In the genomic region with DNA sequence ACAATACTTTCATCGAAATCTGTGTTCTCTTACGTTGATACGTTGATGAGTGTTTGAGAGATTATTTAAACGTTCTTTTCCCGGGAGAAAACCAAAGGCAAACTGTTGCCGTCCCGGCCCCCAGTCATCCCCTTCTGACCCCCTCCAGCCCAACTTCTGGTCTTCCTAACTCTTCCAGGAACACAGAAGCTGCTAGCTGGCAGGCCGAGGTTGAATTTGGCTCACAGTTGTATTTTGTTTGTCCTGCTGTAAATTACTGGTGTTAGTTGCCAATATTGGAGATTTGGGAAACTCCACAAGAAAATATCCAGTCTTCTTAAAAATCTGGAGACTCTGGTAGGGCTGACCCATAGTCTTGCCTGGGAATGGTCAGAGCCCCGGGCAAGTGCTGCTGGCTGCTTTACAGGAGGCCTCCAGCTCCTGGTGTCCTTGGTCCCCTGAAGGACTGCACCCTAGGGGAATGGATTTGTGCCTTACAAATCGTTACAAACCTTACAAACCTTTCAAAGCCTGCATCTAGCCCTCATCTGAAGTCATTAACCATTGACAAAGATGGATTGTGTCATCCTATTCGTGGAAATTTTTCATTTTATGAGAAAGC, we compare ENCODE assay signal across 8 cellular contexts.
DNase-seq lines count a peak whose midpoint lies in the region; ATAC-seq, FAIRE-seq and TF ChIP-seq lines count a peak whose summit lies in the region.

No MANE protein-coding gene starts in this region.

- no peaks in the 10 kb centered on the region for H3K9me3 ChIP-seq in HCT116 (ENCODE audit: control insufficient read depth in 1 of 2, insufficient read depth in 1 of 2, low read depth in 1 of 2, low read length in 2 of 2)
- H3K9me3 ChIP-seq in HepG2 (ENCODE audit: low read length) = no peaks in the 10 kb centered on the region
- H3K9me3 ChIP-seq in stomach = no peaks in the 10 kb centered on the region

- no peak for DNase-seq in HCT116 (ENCODE audit: low read depth, low spot score)
- peak; percentile 34 for DNase-seq in astrocyte of the hippocampus (ENCODE audit: low read depth, low spot score)
- no peak for DNase-seq in HepG2 (ENCODE audit: low spot score)
- DNase-seq in stomach = no peak
- DNase-seq in activated gamma-delta T cell treated with Interleukin-2 at 50 U/mL for 16 hours = no peak

- no peak for FAIRE-seq in HepG2 (lab: Jason Lieb, UNC)

- CTCF ChIA-PET in HCT116 (lab: Charles Lee) = interaction anchor here (1.0 to 2.2 kb wide), 14 partner anchors 13 to 1198 kb away, joined by 3 to 125 read pairs (median 8); no protein-coding TSS in a partner anchor
- CTCF ChIA-PET in HepG2 (lab: Yijun Ruan, JAX; ENCODE audit: low intra/inter-chr PET ratio, low total read pairs) = interaction anchor here (1.5 to 3.1 kb wide), 4 partner anchors 122 to 1089 kb away, joined by 9 to 30 read pairs (median 20); no protein-coding TSS in a partner anchor

- no peak overlapping the region for H3K4me3 ChIP-seq in HCT116 (replicated peaks in 1 of 2; ENCODE audit: low read depth in 1 of 2, low read length in 2 of 2)
- no peak overlapping the region for H3K4me3 ChIP-seq in HepG2 (replicated peaks in 1 of 3; ENCODE audit: insufficient read depth in 1 of 3, low read depth in 2 of 3, low read length in 3 of 3)
- H3K4me3 ChIP-seq in stomach = no peak overlapping the region

- H3K27ac ChIP-seq in HCT116 (ENCODE audit: low read depth, low read length) (no peak overlapping the region), HepG2 (ENCODE audit: extremely low read length, insufficient read depth, low read length) (no peak overlapping the region), stomach (peak overlapping the region in 4 of 5 donors; percentile 24 to 64 (median 40))

- H4K20me1 ChIP-seq in HCT116 (ENCODE audit: insufficient read depth) (no peaks in the 10 kb centered on the region), HepG2 (ENCODE audit: insufficient read depth, low read length) (no peaks in the 10 kb centered on the region)

- intact Hi-C loops in HCT116 (cut with micrococcal nuclease) = no loop called here
- intact Hi-C loops in HepG2 (cut with micrococcal nuclease; ENCODE audit: unreplicated experiment) = no loop called here
- intact Hi-C loops in stomach (cut with DNase I; ENCODE audit: low total_unique reads) = no loop called here

- no peak overlapping the region for H3K9ac ChIP-seq in HCT116 (ENCODE audit: low read length)
- no peak overlapping the region for H3K9ac ChIP-seq in HepG2 (ENCODE audit: insufficient read depth, low read depth, low read length)

- RAD21 ChIA-PET in HCT116 (lab: Charles Lee; ENCODE audit: low non-redundant PET in 1 of 2, low total read pairs in 2 of 2, uncharacterized antibody in 2 of 2, unreplicated experiment in 2 of 2) = interaction anchor here (0.7 to 1.5 kb wide), 6 partner anchors 122 to 1089 kb away, joined by 3 to 25 read pairs (median 4); no protein-coding TSS in a partner anchor

- no peaks in the 10 kb centered on the region for H3K9me2 ChIP-seq in HCT116 (ENCODE audit: insufficient read depth)

- H3K27me3 ChIP-seq in HCT116 (ENCODE audit: insufficient read depth, low read length) (peaks cover 1% of the 10 kb centered on the region; the same call in 1 of the 2 replicates), HepG2 (ENCODE audit: control insufficient read depth in 1 of 2, insufficient read depth in 2 of 2, low read length in 2 of 2) (no peaks in the 10 kb centered on the region), stomach (peaks cover 0 to 5% (median 0%) of the 10 kb centered on the region in 3 donors)

- H3K4me2 ChIP-seq in HCT116 (ENCODE audit: low read length) (no peak overlapping the region), HepG2 (ENCODE audit: low read depth, low read length) (no peak overlapping the region)

- H3K36me3 ChIP-seq in HCT116 (ENCODE audit: control insufficient read depth in 1 of 2, insufficient read depth in 2 of 2, low read length in 2 of 2) (no peaks in the 10 kb centered on the region), HepG2 (replicated peaks in 1 of 2; ENCODE audit: control insufficient read depth in 1 of 2, insufficient read depth in 2 of 2, low read length in 2 of 2) (no peaks in the 10 kb centered on the region), stomach (no peaks in the 10 kb centered on the region)

- TF ChIP-seq RAD21 in HCT116 (IDR thresholded peaks at IDR 0.05; ENCODE audit: low read depth) (no peak), HepG2 (CRISPR knock-in tag; IDR thresholded peaks at IDR 0.05) (no peak)

- ATAC-seq in HCT116 (peak; percentile 55), HepG2 (peak; percentile 61), GM21360 (IDR thresholded peaks at IDR 0.05; ENCODE audit: unreplicated experiment) (no peak), GM21529 (IDR thresholded peaks at IDR 0.05; ENCODE audit: unreplicated experiment) (no peak), HG02970 (IDR thresholded peaks at IDR 0.05; ENCODE audit: low FRiP score, unreplicated experiment) (no peak)

- 16% methylated on average over 11 of the region's 11 CpGs for WGBS in HepG2 (ENCODE audit: low lambda C conversion rate)
- WGBS in stomach, 5 donors = 40 to 54% (median 48%) methylated on average over 11 of the region's 11 CpGs

- BruUV-seq in HCT116 (replicated peaks; lab: Mats Ljungman, UMichigan) (no TSS peak), HepG2 (replicated peaks; lab: Mats Ljungman, UMichigan) (no TSS peak)

- in situ Hi-C loops in HepG2 (cut with HindIII; ENCODE audit: extremely low pct_ligation_motif_present, low pct_unique_long_range_greater_than_20kb) = no loop called here

- TF ChIP-seq CTCF in HCT116 (IDR thresholded peaks at IDR 0.05 in 2 of 3, conservative IDR thresholded peaks at IDR 0.05 in 1 of 3; ENCODE audit: borderline replicate concordance in 1 of 3, insufficient read depth in 1 of 3, low read depth in 2 of 3, low read length in 2 of 3) (no peak), HepG2 (CRISPR knock-in tag; IDR thresholded peaks at IDR 0.05) (no peak), stomach (IDR thresholded peaks at IDR 0.05) (no peak)

- H3K4me1 ChIP-seq in HCT116 (ENCODE audit: control insufficient read depth in 1 of 2, insufficient read depth in 2 of 2, low read length in 2 of 2) (no peaks in the 10 kb centered on the region), HepG2 (ENCODE audit: insufficient read depth, low read length) (no peaks in the 10 kb centered on the region), stomach (peaks cover 0 to 11% (median 10%) of the 10 kb centered on the region in 4 donors)

- no peak for TF ChIP-seq POLR2A in HCT116 (IDR thresholded peaks at IDR 0.05; ENCODE audit: borderline replicate concordance, extremely low read depth, insufficient read depth, insufficient read length)
- no peak for TF ChIP-seq POLR2A in HepG2 (IDR thresholded peaks at IDR 0.05; ENCODE audit: insufficient read depth in 1 of 2, low read depth in 2 of 2, low read length in 2 of 2)
- no peak for TF ChIP-seq POLR2A in stomach (IDR thresholded peaks at IDR 0.05)

- no peaks in the 10 kb centered on the region for H3K79me2 ChIP-seq in HCT116 (ENCODE audit: insufficient read depth, low read length)
- H3K79me2 ChIP-seq in HepG2 (ENCODE audit: insufficient read depth, low read length) = no peaks in the 10 kb centered on the region

- H2AFZ ChIP-seq in HCT116 (ENCODE audit: low read depth, low read length, poor library complexity, severe bottlenecking) (no peak overlapping the region), HepG2 (ENCODE audit: low read length) (peak overlapping the region; percentile 60)

- POLR2A ChIA-PET in HCT116 (lab: Charles Lee) (no interaction called here), HepG2 (lab: Yijun Ruan, JAX) (no interaction called here)

- TF ChIP-seq EP300 in HepG2 (IDR thresholded peaks at IDR 0.05; ENCODE audit: low read depth in 2 of 2, low read length in 2 of 2) = no peak
- TF ChIP-seq EP300 in HepG2 (CRISPR knock-in tag; IDR thresholded peaks at IDR 0.05; ENCODE audit: borderline replicate concordance) = no peak
- TF ChIP-seq EP300 in stomach (IDR thresholded peaks at IDR 0.05) = no peak

TF ChIP-seq in HCT116, 20 proteins besides CTCF, POLR2A, EP300 and RAD21 (continues in another document):
- TF ChIP-seq SIN3A (IDR thresholded peaks at IDR 0.05; ENCODE audit: low read depth) (no peak), MAX (IDR thresholded peaks at IDR 0.05) (no peak), POLR2AphosphoS5 (IDR thresholded peaks at IDR 0.05; ENCODE audit: low read depth, low read length) (no peak), TCF7L2 (IDR thresholded peaks at IDR 0.05; ENCODE audit: borderline replicate concordance, extremely low read depth, insufficient read depth, insufficient read length) (no peak), YY1 (IDR thresholded peaks at IDR 0.05; ENCODE audit: extremely low read depth, insufficient replicate concordance, low read depth, low read length) (no peak), CEBPB (IDR thresholded peaks at IDR 0.05; ENCODE audit: low read depth) (no peak), EZH2phosphoT487 (IDR thresholded peaks at IDR 0.05; ENCODE audit: borderline replicate concordance) (no peak), CBX3 (IDR thresholded peaks at IDR 0.05; ENCODE audit: low read depth) (no peak), ZNF274 (IDR thresholded peaks at IDR 0.05; ENCODE audit: low read depth, low read length) (no peak), ZFX (IDR thresholded peaks at IDR 0.05) (no peak), FOSL1 (IDR thresholded peaks at IDR 0.05; ENCODE audit: low read depth) (no peak), EGR1 (IDR thresholded peaks at IDR 0.05; ENCODE audit: low read depth) (no peak)

TF ChIP-seq in HepG2, 621 proteins besides CTCF, POLR2A, EP300 and RAD21 (continues in another document):
- TF ChIP-seq REPIN1 (CRISPR knock-in tag; IDR thresholded peaks at IDR 0.05; ENCODE audit: borderline replicate concordance, low read depth) = no peak
- no peak for TF ChIP-seq ZNF329 (CRISPR knock-in tag; IDR thresholded peaks at IDR 0.05; ENCODE audit: low read depth)
- no peak for TF ChIP-seq MYPOP (CRISPR knock-in tag; IDR thresholded peaks at IDR 0.05)
- TF ChIP-seq TAF1 (CRISPR knock-in tag; IDR thresholded peaks at IDR 0.05) = no peak

Comparison
In these comparisons a context has a peak if more than half of its experiments do, and no peak if none do; other contexts are left out.
1. ATAC-seq: peak in HCT116 (single experiment) and HepG2 (single experiment); none in GM21360 (single experiment), GM21529 (single experiment) and HG02970 (single experiment).
2. H3K27ac ChIP-seq: peak in stomach (4 of 5); none in HCT116 (single experiment) and HepG2 (single experiment).